ENCODE assay signal across 2 cellular contexts in the genomic region with DNA sequence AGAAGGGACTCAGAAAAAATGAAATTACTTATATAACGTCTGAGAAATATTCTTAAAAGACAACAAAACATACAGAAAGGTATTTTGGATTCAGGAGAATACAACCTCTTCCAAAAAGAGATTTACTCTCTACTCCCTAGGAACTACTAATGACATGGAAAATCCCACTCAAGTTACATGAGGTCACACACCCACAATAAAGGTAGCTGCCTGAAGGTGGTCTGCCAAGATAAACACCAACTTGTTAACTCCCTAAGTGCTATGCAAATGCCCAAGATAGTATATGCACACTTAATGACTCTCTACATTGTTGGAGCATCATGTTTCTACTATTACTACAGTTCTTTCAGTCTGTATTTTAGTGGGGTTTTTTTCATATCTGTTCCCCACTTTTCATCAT.
TF ChIP-seq lines count a peak whose summit lies in the region.

No MANE protein-coding gene starts in this region.

TF ChIP-seq in HepG2, 621 proteins besides CTCF, POLR2A, EP300 and RAD21 (continued from another document and continues in another):
- no peak for TF ChIP-seq CAMTA2 (CRISPR knock-in tag; IDR thresholded peaks at IDR 0.05; ENCODE audit: borderline replicate concordance)
- TF ChIP-seq, protein P1, sequence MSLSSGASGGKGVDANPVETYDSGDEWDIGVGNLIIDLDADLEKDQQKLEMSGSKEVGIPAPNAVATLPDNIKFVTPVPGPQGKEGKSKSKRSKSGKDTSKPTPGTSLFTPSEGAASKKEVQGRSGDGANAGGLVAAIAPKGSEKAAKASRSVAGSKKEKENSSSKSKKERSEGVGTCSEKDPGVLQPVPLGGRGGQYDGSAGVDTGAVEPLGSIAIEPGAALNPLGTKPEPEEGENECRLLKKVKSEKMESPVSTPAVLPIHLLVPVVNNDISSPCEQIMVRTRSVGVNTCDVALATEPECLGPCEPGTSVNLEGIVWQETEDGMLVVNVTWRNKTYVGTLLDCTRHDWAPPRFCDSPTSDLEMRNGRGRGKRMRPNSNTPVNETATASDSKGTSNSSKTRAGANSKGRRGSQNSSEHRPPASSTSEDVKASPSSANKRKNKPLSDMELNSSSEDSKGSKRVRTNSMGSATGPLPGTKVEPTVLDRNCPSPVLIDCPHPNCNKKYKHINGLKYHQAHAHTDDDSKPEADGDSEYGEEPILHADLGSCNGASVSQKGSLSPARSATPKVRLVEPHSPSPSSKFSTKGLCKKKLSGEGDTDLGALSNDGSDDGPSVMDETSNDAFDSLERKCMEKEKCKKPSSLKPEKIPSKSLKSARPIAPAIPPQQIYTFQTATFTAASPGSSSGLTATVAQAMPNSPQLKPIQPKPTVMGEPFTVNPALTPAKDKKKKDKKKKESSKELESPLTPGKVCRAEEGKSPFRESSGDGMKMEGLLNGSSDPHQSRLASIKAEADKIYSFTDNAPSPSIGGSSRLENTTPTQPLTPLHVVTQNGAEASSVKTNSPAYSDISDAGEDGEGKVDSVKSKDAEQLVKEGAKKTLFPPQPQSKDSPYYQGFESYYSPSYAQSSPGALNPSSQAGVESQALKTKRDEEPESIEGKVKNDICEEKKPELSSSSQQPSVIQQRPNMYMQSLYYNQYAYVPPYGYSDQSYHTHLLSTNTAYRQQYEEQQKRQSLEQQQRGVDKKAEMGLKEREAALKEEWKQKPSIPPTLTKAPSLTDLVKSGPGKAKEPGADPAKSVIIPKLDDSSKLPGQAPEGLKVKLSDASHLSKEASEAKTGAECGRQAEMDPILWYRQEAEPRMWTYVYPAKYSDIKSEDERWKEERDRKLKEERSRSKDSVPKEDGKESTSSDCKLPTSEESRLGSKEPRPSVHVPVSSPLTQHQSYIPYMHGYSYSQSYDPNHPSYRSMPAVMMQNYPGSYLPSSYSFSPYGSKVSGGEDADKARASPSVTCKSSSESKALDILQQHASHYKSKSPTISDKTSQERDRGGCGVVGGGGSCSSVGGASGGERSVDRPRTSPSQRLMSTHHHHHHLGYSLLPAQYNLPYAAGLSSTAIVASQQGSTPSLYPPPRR (CRISPR knock-in tag; IDR thresholded peaks at IDR 0.05; ENCODE audit: borderline replicate concordance) = no peak
- TF ChIP-seq ZNF850 (CRISPR knock-in tag; conservative IDR thresholded peaks at IDR 0.05) = no peak
- TF ChIP-seq KLF6 (CRISPR knock-in tag; IDR thresholded peaks at IDR 0.05) = no peak
- no peak for TF ChIP-seq CBX5 (CRISPR knock-in tag; IDR thresholded peaks at IDR 0.05; ENCODE audit: borderline replicate concordance)
- TF ChIP-seq, protein P2, sequence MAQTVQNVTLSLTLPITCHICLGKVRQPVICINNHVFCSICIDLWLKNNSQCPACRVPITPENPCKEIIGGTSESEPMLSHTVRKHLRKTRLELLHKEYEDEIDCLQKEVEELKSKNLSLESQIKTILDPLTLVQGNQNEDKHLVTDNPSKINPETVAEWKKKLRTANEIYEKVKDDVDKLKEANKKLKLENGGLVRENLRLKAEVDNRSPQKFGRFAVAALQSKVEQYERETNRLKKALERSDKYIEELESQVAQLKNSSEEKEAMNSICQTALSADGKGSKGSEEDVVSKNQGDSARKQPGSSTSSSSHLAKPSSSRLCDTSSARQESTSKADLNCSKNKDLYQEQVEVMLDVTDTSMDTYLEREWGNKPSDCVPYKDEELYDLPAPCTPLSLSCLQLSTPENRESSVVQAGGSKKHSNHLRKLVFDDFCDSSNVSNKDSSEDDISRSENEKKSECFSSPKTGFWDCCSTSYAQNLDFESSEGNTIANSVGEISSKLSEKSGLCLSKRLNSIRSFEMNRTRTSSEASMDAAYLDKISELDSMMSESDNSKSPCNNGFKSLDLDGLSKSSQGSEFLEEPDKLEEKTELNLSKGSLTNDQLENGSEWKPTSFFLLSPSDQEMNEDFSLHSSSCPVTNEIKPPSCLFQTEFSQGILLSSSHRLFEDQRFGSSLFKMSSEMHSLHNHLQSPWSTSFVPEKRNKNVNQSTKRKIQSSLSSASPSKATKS (CRISPR knock-in tag; IDR thresholded peaks at IDR 0.05) = no peak
- TF ChIP-seq, protein P3, sequence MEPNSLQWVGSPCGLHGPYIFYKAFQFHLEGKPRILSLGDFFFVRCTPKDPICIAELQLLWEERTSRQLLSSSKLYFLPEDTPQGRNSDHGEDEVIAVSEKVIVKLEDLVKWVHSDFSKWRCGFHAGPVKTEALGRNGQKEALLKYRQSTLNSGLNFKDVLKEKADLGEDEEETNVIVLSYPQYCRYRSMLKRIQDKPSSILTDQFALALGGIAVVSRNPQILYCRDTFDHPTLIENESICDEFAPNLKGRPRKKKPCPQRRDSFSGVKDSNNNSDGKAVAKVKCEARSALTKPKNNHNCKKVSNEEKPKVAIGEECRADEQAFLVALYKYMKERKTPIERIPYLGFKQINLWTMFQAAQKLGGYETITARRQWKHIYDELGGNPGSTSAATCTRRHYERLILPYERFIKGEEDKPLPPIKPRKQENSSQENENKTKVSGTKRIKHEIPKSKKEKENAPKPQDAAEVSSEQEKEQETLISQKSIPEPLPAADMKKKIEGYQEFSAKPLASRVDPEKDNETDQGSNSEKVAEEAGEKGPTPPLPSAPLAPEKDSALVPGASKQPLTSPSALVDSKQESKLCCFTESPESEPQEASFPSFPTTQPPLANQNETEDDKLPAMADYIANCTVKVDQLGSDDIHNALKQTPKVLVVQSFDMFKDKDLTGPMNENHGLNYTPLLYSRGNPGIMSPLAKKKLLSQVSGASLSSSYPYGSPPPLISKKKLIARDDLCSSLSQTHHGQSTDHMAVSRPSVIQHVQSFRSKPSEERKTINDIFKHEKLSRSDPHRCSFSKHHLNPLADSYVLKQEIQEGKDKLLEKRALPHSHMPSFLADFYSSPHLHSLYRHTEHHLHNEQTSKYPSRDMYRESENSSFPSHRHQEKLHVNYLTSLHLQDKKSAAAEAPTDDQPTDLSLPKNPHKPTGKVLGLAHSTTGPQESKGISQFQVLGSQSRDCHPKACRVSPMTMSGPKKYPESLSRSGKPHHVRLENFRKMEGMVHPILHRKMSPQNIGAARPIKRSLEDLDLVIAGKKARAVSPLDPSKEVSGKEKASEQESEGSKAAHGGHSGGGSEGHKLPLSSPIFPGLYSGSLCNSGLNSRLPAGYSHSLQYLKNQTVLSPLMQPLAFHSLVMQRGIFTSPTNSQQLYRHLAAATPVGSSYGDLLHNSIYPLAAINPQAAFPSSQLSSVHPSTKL (CRISPR knock-in tag; IDR thresholded peaks at IDR 0.05) = no peak
- TF ChIP-seq CC2D1A (CRISPR knock-in tag; IDR thresholded peaks at IDR 0.05) = no peak
- TF ChIP-seq NCOA2 (CRISPR knock-in tag; IDR thresholded peaks at IDR 0.05) = no peak
- no peak for TF ChIP-seq NRL (CRISPR knock-in tag; IDR thresholded peaks at IDR 0.05; ENCODE audit: borderline replicate concordance)

TF ChIP-seq in WTC11, 78 proteins besides CTCF, POLR2A, EP300 and RAD21:
- TF ChIP-seq, protein P4, sequence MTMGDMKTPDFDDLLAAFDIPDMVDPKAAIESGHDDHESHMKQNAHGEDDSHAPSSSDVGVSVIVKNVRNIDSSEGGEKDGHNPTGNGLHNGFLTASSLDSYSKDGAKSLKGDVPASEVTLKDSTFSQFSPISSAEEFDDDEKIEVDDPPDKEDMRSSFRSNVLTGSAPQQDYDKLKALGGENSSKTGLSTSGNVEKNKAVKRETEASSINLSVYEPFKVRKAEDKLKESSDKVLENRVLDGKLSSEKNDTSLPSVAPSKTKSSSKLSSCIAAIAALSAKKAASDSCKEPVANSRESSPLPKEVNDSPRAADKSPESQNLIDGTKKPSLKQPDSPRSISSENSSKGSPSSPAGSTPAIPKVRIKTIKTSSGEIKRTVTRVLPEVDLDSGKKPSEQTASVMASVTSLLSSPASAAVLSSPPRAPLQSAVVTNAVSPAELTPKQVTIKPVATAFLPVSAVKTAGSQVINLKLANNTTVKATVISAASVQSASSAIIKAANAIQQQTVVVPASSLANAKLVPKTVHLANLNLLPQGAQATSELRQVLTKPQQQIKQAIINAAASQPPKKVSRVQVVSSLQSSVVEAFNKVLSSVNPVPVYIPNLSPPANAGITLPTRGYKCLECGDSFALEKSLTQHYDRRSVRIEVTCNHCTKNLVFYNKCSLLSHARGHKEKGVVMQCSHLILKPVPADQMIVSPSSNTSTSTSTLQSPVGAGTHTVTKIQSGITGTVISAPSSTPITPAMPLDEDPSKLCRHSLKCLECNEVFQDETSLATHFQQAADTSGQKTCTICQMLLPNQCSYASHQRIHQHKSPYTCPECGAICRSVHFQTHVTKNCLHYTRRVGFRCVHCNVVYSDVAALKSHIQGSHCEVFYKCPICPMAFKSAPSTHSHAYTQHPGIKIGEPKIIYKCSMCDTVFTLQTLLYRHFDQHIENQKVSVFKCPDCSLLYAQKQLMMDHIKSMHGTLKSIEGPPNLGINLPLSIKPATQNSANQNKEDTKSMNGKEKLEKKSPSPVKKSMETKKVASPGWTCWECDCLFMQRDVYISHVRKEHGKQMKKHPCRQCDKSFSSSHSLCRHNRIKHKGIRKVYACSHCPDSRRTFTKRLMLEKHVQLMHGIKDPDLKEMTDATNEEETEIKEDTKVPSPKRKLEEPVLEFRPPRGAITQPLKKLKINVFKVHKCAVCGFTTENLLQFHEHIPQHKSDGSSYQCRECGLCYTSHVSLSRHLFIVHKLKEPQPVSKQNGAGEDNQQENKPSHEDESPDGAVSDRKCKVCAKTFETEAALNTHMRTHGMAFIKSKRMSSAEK (CRISPR knock-in tag; IDR thresholded peaks at IDR 0.05; ENCODE audit: borderline replicate concordance) = no peak
- TF ChIP-seq, protein P5, sequence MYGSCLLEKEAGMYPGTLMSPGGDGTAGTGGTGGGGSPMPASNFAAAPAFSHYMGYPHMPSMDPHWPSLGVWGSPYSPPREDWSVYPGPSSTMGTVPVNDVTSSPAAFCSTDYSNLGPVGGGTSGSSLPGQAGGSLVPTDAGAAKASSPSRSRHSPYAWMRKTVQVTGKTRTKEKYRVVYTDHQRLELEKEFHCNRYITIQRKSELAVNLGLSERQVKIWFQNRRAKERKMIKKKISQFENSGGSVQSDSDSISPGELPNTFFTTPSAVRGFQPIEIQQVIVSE (CRISPR knock-in tag; IDR thresholded peaks at IDR 0.05; ENCODE audit: borderline replicate concordance) = no peak
- TF ChIP-seq KAT7 (CRISPR knock-in tag; IDR thresholded peaks at IDR 0.05; ENCODE audit: borderline replicate concordance) = no peak
- no peak for TF ChIP-seq CBFB (CRISPR knock-in tag; IDR thresholded peaks at IDR 0.05; ENCODE audit: low read depth)
- TF ChIP-seq SMAD3 (CRISPR knock-in tag; IDR thresholded peaks at IDR 0.05; ENCODE audit: borderline replicate concordance) = no peak
- no peak for TF ChIP-seq ZNF121 (CRISPR knock-in tag; IDR thresholded peaks at IDR 0.05)
- TF ChIP-seq, protein P6, sequence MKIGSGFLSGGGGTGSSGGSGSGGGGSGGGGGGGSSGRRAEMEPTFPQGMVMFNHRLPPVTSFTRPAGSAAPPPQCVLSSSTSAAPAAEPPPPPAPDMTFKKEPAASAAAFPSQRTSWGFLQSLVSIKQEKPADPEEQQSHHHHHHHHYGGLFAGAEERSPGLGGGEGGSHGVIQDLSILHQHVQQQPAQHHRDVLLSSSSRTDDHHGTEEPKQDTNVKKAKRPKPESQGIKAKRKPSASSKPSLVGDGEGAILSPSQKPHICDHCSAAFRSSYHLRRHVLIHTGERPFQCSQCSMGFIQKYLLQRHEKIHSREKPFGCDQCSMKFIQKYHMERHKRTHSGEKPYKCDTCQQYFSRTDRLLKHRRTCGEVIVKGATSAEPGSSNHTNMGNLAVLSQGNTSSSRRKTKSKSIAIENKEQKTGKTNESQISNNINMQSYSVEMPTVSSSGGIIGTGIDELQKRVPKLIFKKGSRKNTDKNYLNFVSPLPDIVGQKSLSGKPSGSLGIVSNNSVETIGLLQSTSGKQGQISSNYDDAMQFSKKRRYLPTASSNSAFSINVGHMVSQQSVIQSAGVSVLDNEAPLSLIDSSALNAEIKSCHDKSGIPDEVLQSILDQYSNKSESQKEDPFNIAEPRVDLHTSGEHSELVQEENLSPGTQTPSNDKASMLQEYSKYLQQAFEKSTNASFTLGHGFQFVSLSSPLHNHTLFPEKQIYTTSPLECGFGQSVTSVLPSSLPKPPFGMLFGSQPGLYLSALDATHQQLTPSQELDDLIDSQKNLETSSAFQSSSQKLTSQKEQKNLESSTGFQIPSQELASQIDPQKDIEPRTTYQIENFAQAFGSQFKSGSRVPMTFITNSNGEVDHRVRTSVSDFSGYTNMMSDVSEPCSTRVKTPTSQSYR (CRISPR knock-in tag; IDR thresholded peaks at IDR 0.05) = no peak
- TF ChIP-seq NR3C1 (CRISPR knock-in tag; conservative IDR thresholded peaks at IDR 0.05; ENCODE audit: low read depth) = no peak
- no peak for TF ChIP-seq GTF2I (CRISPR knock-in tag; conservative IDR thresholded peaks at IDR 0.05)
- no peak for TF ChIP-seq SOX15 (CRISPR knock-in tag; IDR thresholded peaks at IDR 0.05)
- TF ChIP-seq ZNF317 (CRISPR knock-in tag; IDR thresholded peaks at IDR 0.05; ENCODE audit: borderline replicate concordance, low read depth) = no peak
- no peak for TF ChIP-seq GRHL2 (CRISPR knock-in tag; IDR thresholded peaks at IDR 0.05; ENCODE audit: insufficient replicate concordance, severe bottlenecking)
- no peak for TF ChIP-seq FOXP1 (CRISPR knock-in tag; IDR thresholded peaks at IDR 0.05; ENCODE audit: borderline replicate concordance)
- no peak for TF ChIP-seq ELF4 (CRISPR knock-in tag; IDR thresholded peaks at IDR 0.05; ENCODE audit: low read depth)
- TF ChIP-seq CREM (CRISPR knock-in tag; IDR thresholded peaks at IDR 0.05) = no peak
- TF ChIP-seq, protein P7, sequence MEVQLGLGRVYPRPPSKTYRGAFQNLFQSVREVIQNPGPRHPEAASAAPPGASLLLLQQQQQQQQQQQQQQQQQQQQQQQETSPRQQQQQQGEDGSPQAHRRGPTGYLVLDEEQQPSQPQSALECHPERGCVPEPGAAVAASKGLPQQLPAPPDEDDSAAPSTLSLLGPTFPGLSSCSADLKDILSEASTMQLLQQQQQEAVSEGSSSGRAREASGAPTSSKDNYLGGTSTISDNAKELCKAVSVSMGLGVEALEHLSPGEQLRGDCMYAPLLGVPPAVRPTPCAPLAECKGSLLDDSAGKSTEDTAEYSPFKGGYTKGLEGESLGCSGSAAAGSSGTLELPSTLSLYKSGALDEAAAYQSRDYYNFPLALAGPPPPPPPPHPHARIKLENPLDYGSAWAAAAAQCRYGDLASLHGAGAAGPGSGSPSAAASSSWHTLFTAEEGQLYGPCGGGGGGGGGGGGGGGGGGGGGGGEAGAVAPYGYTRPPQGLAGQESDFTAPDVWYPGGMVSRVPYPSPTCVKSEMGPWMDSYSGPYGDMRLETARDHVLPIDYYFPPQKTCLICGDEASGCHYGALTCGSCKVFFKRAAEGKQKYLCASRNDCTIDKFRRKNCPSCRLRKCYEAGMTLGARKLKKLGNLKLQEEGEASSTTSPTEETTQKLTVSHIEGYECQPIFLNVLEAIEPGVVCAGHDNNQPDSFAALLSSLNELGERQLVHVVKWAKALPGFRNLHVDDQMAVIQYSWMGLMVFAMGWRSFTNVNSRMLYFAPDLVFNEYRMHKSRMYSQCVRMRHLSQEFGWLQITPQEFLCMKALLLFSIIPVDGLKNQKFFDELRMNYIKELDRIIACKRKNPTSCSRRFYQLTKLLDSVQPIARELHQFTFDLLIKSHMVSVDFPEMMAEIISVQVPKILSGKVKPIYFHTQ (CRISPR knock-in tag; IDR thresholded peaks at IDR 0.05) = no peak
- no peak for TF ChIP-seq JUN (CRISPR knock-in tag; IDR thresholded peaks at IDR 0.05)
- TF ChIP-seq GABPB1 (CRISPR knock-in tag; IDR thresholded peaks at IDR 0.05) = no peak
- TF ChIP-seq MXD4 (CRISPR knock-in tag; IDR thresholded peaks at IDR 0.05; ENCODE audit: borderline replicate concordance) = no peak
- no peak for TF ChIP-seq ATF1 (CRISPR knock-in tag; IDR thresholded peaks at IDR 0.05)
